ENCODE assay signal across 8 cellular contexts in genomic region chr1:30085814-30086770, GRCh38.
DNase-seq lines count a peak whose midpoint lies in the region; ATAC-seq and TF ChIP-seq lines count a peak whose summit lies in the region.

No MANE protein-coding gene starts in this region.

- H3K4me1 Mint-ChIP-seq in T-helper 17 cell (peaks cover 7% of the 10 kb centered on the region), nephron progenitor cell (peaks cover 26% of the 10 kb centered on the region)

- peaks cover 22 to 36% (median 35%) of the 10 kb centered on the region in 4 donors for H3K4me1 ChIP-seq in esophagus muscularis mucosa

- H3K36me3 ChIP-seq in esophagus muscularis mucosa: no peaks in the 10 kb centered on the region

- TF ChIP-seq CTCF in esophagus muscularis mucosa (IDR thresholded peaks at IDR 0.05): peak; percentile 62 to 76 (median 66)
- peak; percentile 67 for TF ChIP-seq CTCF in nephron progenitor cell (IDR thresholded peaks at IDR 0.05)

- H3K27me3 Mint-ChIP-seq in T-helper 17 cell (peaks cover 73% of the 10 kb centered on the region), nephron progenitor cell (ENCODE audit: low read depth, poor library complexity) (peaks cover 12% of the 10 kb centered on the region)

- TF ChIP-seq EP300 in esophagus muscularis mucosa (IDR thresholded peaks at IDR 0.05): no peak

- H3K36me3 Mint-ChIP-seq in T-helper 17 cell (ENCODE audit: low read depth) (peaks cover 5% of the 10 kb centered on the region), nephron progenitor cell (ENCODE audit: low read depth) (no peaks in the 10 kb centered on the region)

- no peak for TF ChIP-seq POLR2A in esophagus muscularis mucosa (IDR thresholded peaks at IDR 0.05; ENCODE audit: low read depth)

- WGBS in esophagus muscularis mucosa: 21% methylated on average over 33 of the region's 45 CpGs

- DNase-seq in activated gamma-delta T cell (lab: John Stamatoyannopoulos, UW) (peak; percentile 21), activated gamma-delta T cell treated with Interleukin-2 at 50 U/mL for 16 hours (no peak), T-helper 17 cell (peak in 2 of 3 donors; percentile 15 to 16), esophagus muscularis mucosa (ENCODE audit: extremely low spot score) (no peak), nephron progenitor cell (peak; percentile 97), OCI-M2 (lab: John Stamatoyannopoulos, UW; ENCODE audit: unreplicated experiment) (no peak)

- ATAC-seq in T-helper 17 cell: no peak
- no peak for ATAC-seq in GM19351 (IDR thresholded peaks at IDR 0.05; ENCODE audit: unreplicated experiment)
- no peak for ATAC-seq in HG02884 (IDR thresholded peaks at IDR 0.05; ENCODE audit: unreplicated experiment)

- H3K9me3 Mint-ChIP-seq in nephron progenitor cell: peaks cover under 1% of the 10 kb centered on the region

- no peak overlapping the region for H3K27ac ChIP-seq in esophagus muscularis mucosa (replicated peaks in 1 of 4)

- no peak overlapping the region for H3K27ac Mint-ChIP-seq in T-helper 17 cell
- H3K27ac Mint-ChIP-seq in nephron progenitor cell: no peak overlapping the region

- no peaks in the 10 kb centered on the region for H3K9me3 ChIP-seq in T-helper 17 cell (ENCODE audit: control insufficient read depth, low read length, poor library complexity, severe bottlenecking)
- peaks cover 0 to 3% (median 0%) of the 10 kb centered on the region in 4 donors for H3K9me3 ChIP-seq in esophagus muscularis mucosa

- intact Hi-C loops in esophagus muscularis mucosa (cut with DNase I): loop anchor here (5.0 to 10.0 kb wide), 2 partner anchors 291 to 849 kb away; partner anchors contain the start of gene PTPRU

- peak overlapping the region; percentile 11 to 45 (median 22) for H3K4me3 ChIP-seq in esophagus muscularis mucosa

- peak overlapping the region; percentile 9 for H3K4me3 Mint-ChIP-seq in T-helper 17 cell
- H3K4me3 Mint-ChIP-seq in nephron progenitor cell: peak overlapping the region; percentile 61

- peaks cover 0 to 49% (median 4%) of the 10 kb centered on the region in 4 donors for H3K27me3 ChIP-seq in esophagus muscularis mucosa

Comparison
In these comparisons a context has a peak if more than half of its experiments do, and no peak if none do; other contexts are left out.
1. DNase-seq: peak in activated gamma-delta T cell (single experiment), T-helper 17 cell (2 of 3) and nephron progenitor cell (single experiment); none in activated gamma-delta T cell treated with Interleukin-2 at 50 U/mL for 16 hours (single experiment), esophagus muscularis mucosa (single experiment) and OCI-M2 (single experiment).